Comparison of ENCODE assay signal across 8 cellular contexts in the genomic region with DNA sequence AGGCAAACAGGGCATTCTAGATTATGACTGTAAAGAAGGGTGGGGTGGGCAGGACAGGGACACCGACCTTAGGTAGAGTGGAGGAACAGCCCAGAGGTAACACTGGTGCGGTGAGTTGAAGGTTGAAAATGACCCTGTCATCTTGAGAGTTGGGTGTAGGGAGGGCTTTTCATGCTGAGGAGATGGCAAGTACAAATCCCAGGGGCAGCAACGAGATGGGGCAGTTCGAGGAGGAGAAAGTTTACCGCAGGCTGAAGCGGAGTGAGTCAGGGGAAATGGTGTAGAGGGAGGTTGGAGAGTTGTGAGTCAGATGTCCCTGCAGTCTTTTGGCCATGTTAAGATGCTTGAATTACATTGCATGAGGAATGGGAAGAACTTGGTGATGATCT.
DNase-seq lines count a peak whose midpoint lies in the region; TF ChIP-seq lines count a peak whose summit lies in the region.

No MANE protein-coding gene starts in this region.

- peak overlapping the region; percentile 26 for H3K27ac Mint-ChIP-seq in activated CD4-positive, alpha-beta memory T cell treated with anti-CD3 and anti-CD28 coated beads for 36 hours
- no peak overlapping the region for H3K27ac Mint-ChIP-seq in activated CD4-positive, alpha-beta memory T cell treated with anti-CD3 and anti-CD28 coated beads, Interleukin-2, amount 10 ng/mL, durations not matched to agents 7 days and 5 days
- peak overlapping the region; percentile 16 for H3K27ac Mint-ChIP-seq in endodermal cell

- H3K4me1 ChIP-seq in endodermal cell (ENCODE audit: control insufficient read depth, insufficient read depth, low read length) (no peaks in the 10 kb centered on the region), sigmoid colon (no peaks in the 10 kb centered on the region)

- no peak for TF ChIP-seq CTCF in endodermal cell (conservative IDR thresholded peaks at IDR 0.05)
- TF ChIP-seq CTCF in sigmoid colon (IDR thresholded peaks at IDR 0.05): no peak

- intact Hi-C loops in activated CD4-positive, alpha-beta memory T cell treated with anti-CD3 and anti-CD28 coated beads for 36 hours (cut with micrococcal nuclease): no loop called here
- intact Hi-C loops in sigmoid colon (cut with DNase I): no loop called here

- H3K27me3 ChIP-seq in endodermal cell (ENCODE audit: control insufficient read depth, insufficient read depth, low read length, poor library complexity, severe bottlenecking) (no peaks in the 10 kb centered on the region), sigmoid colon (no peaks in the 10 kb centered on the region)

- peaks cover 16% of the 10 kb centered on the region for H3K9me3 Mint-ChIP-seq in activated CD4-positive, alpha-beta memory T cell treated with anti-CD3 and anti-CD28 coated beads for 36 hours
- H3K9me3 Mint-ChIP-seq in activated CD4-positive, alpha-beta memory T cell treated with anti-CD3 and anti-CD28 coated beads, Interleukin-2, amount 10 ng/mL, durations not matched to agents 7 days and 5 days: peaks cover 9% of the 10 kb centered on the region
- peaks cover 9% of the 10 kb centered on the region for H3K9me3 Mint-ChIP-seq in endodermal cell

- no peaks in the 10 kb centered on the region for H3K27me3 Mint-ChIP-seq in activated CD4-positive, alpha-beta memory T cell treated with anti-CD3 and anti-CD28 coated beads for 36 hours
- no peaks in the 10 kb centered on the region for H3K27me3 Mint-ChIP-seq in activated CD4-positive, alpha-beta memory T cell treated with anti-CD3 and anti-CD28 coated beads, Interleukin-2, amount 10 ng/mL, durations not matched to agents 7 days and 5 days
- H3K27me3 Mint-ChIP-seq in endodermal cell (ENCODE audit: insufficient read depth): no peaks in the 10 kb centered on the region

- H3K4me3 ChIP-seq in endodermal cell (ENCODE audit: low read length): no peak overlapping the region
- H3K4me3 ChIP-seq in sigmoid colon: no peak overlapping the region

- POLR2A ChIA-PET in activated CD4-positive, alpha-beta memory T cell treated with anti-CD3 and anti-CD28 coated beads for 36 hours (lab: Charles Lee): no interaction called here
- POLR2A ChIA-PET in activated CD4-positive, alpha-beta memory T cell treated with anti-CD3 and anti-CD28 coated beads, Interleukin-2, amount 10 ng/mL, durations not matched to agents 7 days and 5 days (lab: Charles Lee): no interaction called here

- WGBS in endodermal cell (ENCODE audit: insufficient coverage in 1 of 2, insufficient read length in 1 of 2), 2 experiments: 89 to 92% methylated on average over 4 to 6 of the region's 6 CpGs
- 91% methylated on average over 6 of the region's 6 CpGs for WGBS in sigmoid colon, 2 donors

- TF ChIP-seq EP300 in sigmoid colon (IDR thresholded peaks at IDR 0.05): no peak

- no peak overlapping the region for H3K4me3 Mint-ChIP-seq in activated CD4-positive, alpha-beta memory T cell treated with anti-CD3 and anti-CD28 coated beads for 36 hours
- no peak overlapping the region for H3K4me3 Mint-ChIP-seq in activated CD4-positive, alpha-beta memory T cell treated with anti-CD3 and anti-CD28 coated beads, Interleukin-2, amount 10 ng/mL, durations not matched to agents 7 days and 5 days
- H3K4me3 Mint-ChIP-seq in endodermal cell: no peak overlapping the region

- peaks cover 41% of the 10 kb centered on the region for H3K36me3 Mint-ChIP-seq in activated CD4-positive, alpha-beta memory T cell treated with anti-CD3 and anti-CD28 coated beads for 36 hours
- H3K36me3 Mint-ChIP-seq in activated CD4-positive, alpha-beta memory T cell treated with anti-CD3 and anti-CD28 coated beads, Interleukin-2, amount 10 ng/mL, durations not matched to agents 7 days and 5 days (ENCODE audit: low read depth): peaks cover 38% of the 10 kb centered on the region
- H3K36me3 Mint-ChIP-seq in endodermal cell (ENCODE audit: low read depth): peaks cover 32% of the 10 kb centered on the region

- TF ChIP-seq POLR2A in sigmoid colon (IDR thresholded peaks at IDR 0.05): no peak

- CTCF ChIA-PET in activated CD4-positive, alpha-beta memory T cell treated with anti-CD3 and anti-CD28 coated beads for 36 hours (lab: Charles Lee): no interaction called here
- CTCF ChIA-PET in activated CD4-positive, alpha-beta memory T cell treated with anti-CD3 and anti-CD28 coated beads, Interleukin-2, amount 10 ng/mL, durations not matched to agents 7 days and 5 days (lab: Charles Lee): no interaction called here

- peaks cover 59% of the 10 kb centered on the region for H3K4me1 Mint-ChIP-seq in activated CD4-positive, alpha-beta memory T cell treated with anti-CD3 and anti-CD28 coated beads for 36 hours (ENCODE audit: low read depth)
- peaks cover 52% of the 10 kb centered on the region for H3K4me1 Mint-ChIP-seq in activated CD4-positive, alpha-beta memory T cell treated with anti-CD3 and anti-CD28 coated beads, Interleukin-2, amount 10 ng/mL, durations not matched to agents 7 days and 5 days
- peaks cover 2% of the 10 kb centered on the region for H3K4me1 Mint-ChIP-seq in endodermal cell

- H3K36me3 ChIP-seq in endodermal cell (ENCODE audit: control insufficient read depth, insufficient read depth, low read length) (peaks cover 27% of the 10 kb centered on the region), sigmoid colon (peaks cover 0 to 17% (median 0%) of the 10 kb centered on the region in 4 donors)

- peak; percentile 60 for DNase-seq in activated CD4-positive, alpha-beta memory T cell treated with anti-CD3 and anti-CD28 coated beads for 36 hours
- DNase-seq in activated CD4-positive, alpha-beta memory T cell treated with anti-CD3 and anti-CD28 coated beads, Interleukin-2, amount 10 ng/mL, durations not matched to agents 7 days and 5 days: no peak
- DNase-seq in MV-4-11 (lab: John Stamatoyannopoulos, UW) (peak; percentile 56), endodermal cell (no peak), sigmoid colon (no peak), AML-193 (lab: John Stamatoyannopoulos, UW) (no peak), middle frontal gyrus (ENCODE audit: extremely low spot score, low spot score) (no peak)
- DNase-seq in stimulated activated CD8-positive, alpha-beta memory T cell treated with anti-CD3 and anti-CD28 coated beads, Interleukin-4, amount 100 ng/mL, for 48 hours: peak; percentile 44

- peaks cover 11% of the 10 kb centered on the region for H3K9me3 ChIP-seq in endodermal cell (ENCODE audit: control insufficient read depth, low read length)
- peaks cover 0 to 5% (median 0%) of the 10 kb centered on the region in 4 donors for H3K9me3 ChIP-seq in sigmoid colon

- H3K27ac ChIP-seq in endodermal cell (ENCODE audit: low read depth, low read length): no peak overlapping the region
- no peak overlapping the region for H3K27ac ChIP-seq in sigmoid colon

- no peak overlapping the region for H3K9ac ChIP-seq in endodermal cell (ENCODE audit: extremely low read depth, low read length, poor library complexity, severe bottlenecking)

Comparison
In these comparisons a context has a peak if more than half of its experiments do, and no peak if none do; other contexts are left out.
1. DNase-seq: peak in activated CD4-positive, alpha-beta memory T cell treated with anti-CD3 and anti-CD28 coated beads for 36 hours (single experiment), MV-4-11 (single experiment) and stimulated activated CD8-positive, alpha-beta memory T cell treated with anti-CD3 and anti-CD28 coated beads, Interleukin-4, amount 100 ng/mL, for 48 hours (single experiment); none in activated CD4-positive, alpha-beta memory T cell treated with anti-CD3 and anti-CD28 coated beads, Interleukin-2, amount 10 ng/mL, durations not matched to agents 7 days and 5 days (single experiment), endodermal cell (single experiment), sigmoid colon (single experiment), AML-193 (0 of 2) and middle frontal gyrus (single experiment).